ENCODE assay signal across 1 cellular context in the genomic region with DNA sequence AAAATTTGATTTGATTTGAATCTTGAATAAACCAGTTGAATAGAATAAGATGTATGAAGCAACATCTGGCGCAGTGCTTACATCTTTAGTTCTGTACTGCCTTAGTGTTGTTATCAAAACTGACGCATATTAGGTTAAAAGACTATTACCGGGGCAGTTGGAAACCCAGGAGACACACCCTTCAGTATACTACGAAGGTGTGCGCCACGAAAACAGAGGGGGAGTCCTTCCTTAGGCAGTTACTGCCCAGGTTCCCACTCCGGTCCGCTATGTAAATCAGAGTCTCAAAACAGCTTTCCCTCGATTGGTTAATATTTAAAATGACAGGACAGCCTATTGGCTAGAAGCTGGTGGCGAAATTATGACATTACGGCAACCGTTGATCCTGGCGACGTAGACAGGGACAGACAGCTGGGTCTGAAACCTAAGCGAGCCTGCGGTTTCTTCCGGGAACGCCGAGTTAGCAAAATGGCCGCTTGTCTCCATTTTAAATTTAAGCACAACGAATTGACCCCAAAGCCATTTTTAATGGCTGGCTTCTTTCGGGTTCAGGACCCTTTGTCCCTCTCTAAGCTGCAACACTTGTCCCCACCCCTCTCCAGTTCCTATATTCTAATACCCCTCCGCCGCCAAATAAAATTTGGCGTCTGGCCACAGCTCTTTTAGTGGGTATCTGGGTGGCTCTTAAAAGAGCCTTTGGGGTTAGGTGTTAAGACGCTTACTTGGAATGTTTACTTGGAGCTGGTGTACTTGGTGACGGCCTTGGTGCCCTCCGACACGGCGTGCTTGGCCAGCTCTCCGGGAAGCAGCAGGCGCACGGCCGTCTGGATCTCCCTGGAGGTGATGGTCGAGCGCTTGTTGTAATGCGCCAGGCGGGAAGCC.
TF ChIP-seq lines count a peak whose summit lies in the region.

No MANE protein-coding gene starts in this region.

TF ChIP-seq in HEK293, 187 proteins besides CTCF, POLR2A, EP300 and RAD21 (continued from another document and continues in another):
- no peak for TF ChIP-seq ZNF16 (tag by site-specific recombination; IDR thresholded peaks at IDR 0.05; ENCODE audit: low read depth)
- TF ChIP-seq ZNF610 (tag by site-specific recombination; IDR thresholded peaks at IDR 0.05; ENCODE audit: borderline replicate concordance), result no peak
- TF ChIP-seq SALL2 (tag by site-specific recombination; IDR thresholded peaks at IDR 0.05; ENCODE audit: borderline replicate concordance), result no peak
- TF ChIP-seq YY2 (tag by site-specific recombination; IDR thresholded peaks at IDR 0.05), result no peak
- peak; percentile 67; the same call in 1 of the 2 replicates for TF ChIP-seq ZBTB8A (tag by site-specific recombination; IDR thresholded peaks at IDR 0.05)
- no peak for TF ChIP-seq ZNF473 (tag by site-specific recombination; IDR thresholded peaks at IDR 0.05)
- no peak for TF ChIP-seq ZNF514 (tag by site-specific recombination; IDR thresholded peaks at IDR 0.05)
- no peak for TF ChIP-seq GLI4 (tag by site-specific recombination; IDR thresholded peaks at IDR 0.05)
- TF ChIP-seq ZNF112 (tag by site-specific recombination; IDR thresholded peaks at IDR 0.05), result no peak
- no peak for TF ChIP-seq ZNF416 (tag by site-specific recombination; IDR thresholded peaks at IDR 0.05)
- no peak for TF ChIP-seq ZNF157 (tag by site-specific recombination; IDR thresholded peaks at IDR 0.05)
- TF ChIP-seq KLF8 (tag by site-specific recombination; IDR thresholded peaks at IDR 0.05), result peak; percentile 88
- TF ChIP-seq ZFP37 (tag by site-specific recombination; IDR thresholded peaks at IDR 0.05), result 0 out of 2 replicates have a peak, but pooled peaks have one; percentile 22
- peak; percentile 38; the same call in 1 of the 2 replicates for TF ChIP-seq KLF7 (tag by site-specific recombination; IDR thresholded peaks at IDR 0.05; ENCODE audit: borderline replicate concordance)
- TF ChIP-seq, protein P1, sequence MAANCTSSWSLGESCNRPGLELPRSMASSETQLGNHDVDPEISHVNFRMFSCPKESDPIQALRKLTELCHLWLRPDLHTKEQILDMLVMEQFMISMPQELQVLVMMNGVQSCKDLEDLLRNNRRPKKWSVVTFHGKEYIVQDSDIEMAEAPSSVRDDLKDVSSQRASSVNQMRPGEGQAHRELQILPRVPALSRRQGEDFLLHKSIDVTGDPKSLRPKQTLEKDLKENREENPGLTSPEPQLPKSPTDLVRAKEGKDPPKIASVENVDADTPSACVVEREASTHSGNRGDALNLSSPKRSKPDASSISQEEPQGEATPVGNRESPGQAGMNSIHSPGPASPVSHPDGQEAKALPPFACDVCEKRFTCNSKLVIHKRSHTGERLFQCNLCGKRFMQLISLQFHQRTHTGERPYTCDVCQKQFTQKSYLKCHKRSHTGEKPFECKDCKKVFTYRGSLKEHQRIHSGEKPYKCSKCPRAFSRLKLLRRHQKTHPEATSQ (tag by site-specific recombination; IDR thresholded peaks at IDR 0.05), result no peak
- peak; percentile 95 for TF ChIP-seq IKZF3 (tag by site-specific recombination; IDR thresholded peaks at IDR 0.05)
- TF ChIP-seq, protein P2, sequence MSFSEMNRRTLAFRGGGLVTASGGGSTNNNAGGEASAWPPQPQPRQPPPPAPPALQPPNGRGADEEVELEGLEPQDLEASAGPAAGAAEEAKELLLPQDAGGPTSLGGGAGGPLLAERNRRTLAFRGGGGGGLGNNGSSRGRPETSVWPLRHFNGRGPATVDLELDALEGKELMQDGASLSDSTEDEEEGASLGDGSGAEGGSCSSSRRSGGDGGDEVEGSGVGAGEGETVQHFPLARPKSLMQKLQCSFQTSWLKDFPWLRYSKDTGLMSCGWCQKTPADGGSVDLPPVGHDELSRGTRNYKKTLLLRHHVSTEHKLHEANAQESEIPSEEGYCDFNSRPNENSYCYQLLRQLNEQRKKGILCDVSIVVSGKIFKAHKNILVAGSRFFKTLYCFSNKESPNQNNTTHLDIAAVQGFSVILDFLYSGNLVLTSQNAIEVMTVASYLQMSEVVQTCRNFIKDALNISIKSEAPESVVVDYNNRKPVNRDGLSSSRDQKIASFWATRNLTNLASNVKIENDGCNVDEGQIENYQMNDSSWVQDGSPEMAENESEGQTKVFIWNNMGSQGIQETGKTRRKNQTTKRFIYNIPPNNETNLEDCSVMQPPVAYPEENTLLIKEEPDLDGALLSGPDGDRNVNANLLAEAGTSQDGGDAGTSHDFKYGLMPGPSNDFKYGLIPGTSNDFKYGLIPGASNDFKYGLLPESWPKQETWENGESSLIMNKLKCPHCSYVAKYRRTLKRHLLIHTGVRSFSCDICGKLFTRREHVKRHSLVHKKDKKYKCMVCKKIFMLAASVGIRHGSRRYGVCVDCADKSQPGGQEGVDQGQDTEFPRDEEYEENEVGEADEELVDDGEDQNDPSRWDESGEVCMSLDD (tag by site-specific recombination; IDR thresholded peaks at IDR 0.05), result no peak
- TF ChIP-seq ZNF561 (tag by site-specific recombination; IDR thresholded peaks at IDR 0.05; ENCODE audit: borderline replicate concordance), result peak; percentile 86; the same call in 1 of the 2 replicates
- no peak for TF ChIP-seq ZNF423 (tag by site-specific recombination; IDR thresholded peaks at IDR 0.05)
- TF ChIP-seq ZNF121 (tag by site-specific recombination; IDR thresholded peaks at IDR 0.05), result 0 out of 2 replicates have a peak, but pooled peaks have one; percentile 19
- TF ChIP-seq ZNF585B (tag by site-specific recombination; IDR thresholded peaks at IDR 0.05), result no peak
- TF ChIP-seq ZNF24 (tag by site-specific recombination; IDR thresholded peaks at IDR 0.05), result peak; percentile 81
- TF ChIP-seq ZNF239 (tag by site-specific recombination; IDR thresholded peaks at IDR 0.05), result no peak
- TF ChIP-seq ZNF549 (tag by site-specific recombination; IDR thresholded peaks at IDR 0.05), result no peak
- TF ChIP-seq SP2 (tag by site-specific recombination; IDR thresholded peaks at IDR 0.05), result peak; percentile 80
- TF ChIP-seq ZNF571 (tag by site-specific recombination; IDR thresholded peaks at IDR 0.05), result no peak
- no peak for TF ChIP-seq ZFP3 (tag by site-specific recombination; IDR thresholded peaks at IDR 0.05; ENCODE audit: low read depth)
- TF ChIP-seq, protein P3, sequence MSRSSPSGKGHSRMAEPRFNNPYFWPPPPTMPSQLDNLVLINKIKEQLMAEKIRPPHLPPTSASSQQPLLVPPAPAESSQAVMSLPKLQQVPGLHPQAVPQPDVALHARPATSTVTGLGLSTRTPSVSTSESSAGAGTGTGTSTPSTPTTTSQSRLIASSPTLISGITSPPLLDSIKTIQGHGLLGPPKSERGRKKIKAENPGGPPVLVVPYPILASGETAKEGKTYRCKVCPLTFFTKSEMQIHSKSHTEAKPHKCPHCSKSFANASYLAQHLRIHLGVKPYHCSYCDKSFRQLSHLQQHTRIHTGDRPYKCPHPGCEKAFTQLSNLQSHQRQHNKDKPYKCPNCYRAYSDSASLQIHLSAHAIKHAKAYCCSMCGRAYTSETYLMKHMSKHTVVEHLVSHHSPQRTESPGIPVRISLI (tag by site-specific recombination; IDR thresholded peaks at IDR 0.05), result no peak
- no peak for TF ChIP-seq ZNF560 (tag by site-specific recombination; IDR thresholded peaks at IDR 0.05; ENCODE audit: borderline replicate concordance)
- no peak for TF ChIP-seq ZSCAN30 (tag by site-specific recombination; IDR thresholded peaks at IDR 0.05)
- TF ChIP-seq SP7 (tag by site-specific recombination; IDR thresholded peaks at IDR 0.05), result peak; percentile 84
- TF ChIP-seq KLF10 (tag by site-specific recombination; IDR thresholded peaks at IDR 0.05), result peak; percentile 92
- peak; percentile 32; the same call in 1 of the 2 replicates for TF ChIP-seq ZNF558 (tag by site-specific recombination; IDR thresholded peaks at IDR 0.05)
- TF ChIP-seq KLF16 (tag by site-specific recombination; IDR thresholded peaks at IDR 0.05), result no peak
- TF ChIP-seq ZNF174 (tag by site-specific recombination; IDR thresholded peaks at IDR 0.05), result no peak
- TF ChIP-seq, protein P4, sequence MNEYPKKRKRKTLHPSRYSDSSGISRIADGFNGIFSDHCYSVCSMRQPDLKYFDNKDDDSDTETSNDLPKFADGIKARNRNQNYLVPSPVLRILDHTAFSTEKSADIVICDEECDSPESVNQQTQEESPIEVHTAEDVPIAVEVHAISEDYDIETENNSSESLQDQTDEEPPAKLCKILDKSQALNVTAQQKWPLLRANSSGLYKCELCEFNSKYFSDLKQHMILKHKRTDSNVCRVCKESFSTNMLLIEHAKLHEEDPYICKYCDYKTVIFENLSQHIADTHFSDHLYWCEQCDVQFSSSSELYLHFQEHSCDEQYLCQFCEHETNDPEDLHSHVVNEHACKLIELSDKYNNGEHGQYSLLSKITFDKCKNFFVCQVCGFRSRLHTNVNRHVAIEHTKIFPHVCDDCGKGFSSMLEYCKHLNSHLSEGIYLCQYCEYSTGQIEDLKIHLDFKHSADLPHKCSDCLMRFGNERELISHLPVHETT (tag by site-specific recombination; IDR thresholded peaks at IDR 0.05), result peak; percentile 74; the same call in 1 of the 2 replicates
- TF ChIP-seq, protein P5, sequence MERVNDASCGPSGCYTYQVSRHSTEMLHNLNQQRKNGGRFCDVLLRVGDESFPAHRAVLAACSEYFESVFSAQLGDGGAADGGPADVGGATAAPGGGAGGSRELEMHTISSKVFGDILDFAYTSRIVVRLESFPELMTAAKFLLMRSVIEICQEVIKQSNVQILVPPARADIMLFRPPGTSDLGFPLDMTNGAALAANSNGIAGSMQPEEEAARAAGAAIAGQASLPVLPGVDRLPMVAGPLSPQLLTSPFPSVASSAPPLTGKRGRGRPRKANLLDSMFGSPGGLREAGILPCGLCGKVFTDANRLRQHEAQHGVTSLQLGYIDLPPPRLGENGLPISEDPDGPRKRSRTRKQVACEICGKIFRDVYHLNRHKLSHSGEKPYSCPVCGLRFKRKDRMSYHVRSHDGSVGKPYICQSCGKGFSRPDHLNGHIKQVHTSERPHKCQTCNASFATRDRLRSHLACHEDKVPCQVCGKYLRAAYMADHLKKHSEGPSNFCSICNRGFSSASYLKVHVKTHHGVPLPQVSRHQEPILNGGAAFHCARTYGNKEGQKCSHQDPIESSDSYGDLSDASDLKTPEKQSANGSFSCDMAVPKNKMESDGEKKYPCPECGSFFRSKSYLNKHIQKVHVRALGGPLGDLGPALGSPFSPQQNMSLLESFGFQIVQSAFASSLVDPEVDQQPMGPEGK (tag by site-specific recombination; IDR thresholded peaks at IDR 0.05), result peak; percentile 68
- TF ChIP-seq, protein P6, sequence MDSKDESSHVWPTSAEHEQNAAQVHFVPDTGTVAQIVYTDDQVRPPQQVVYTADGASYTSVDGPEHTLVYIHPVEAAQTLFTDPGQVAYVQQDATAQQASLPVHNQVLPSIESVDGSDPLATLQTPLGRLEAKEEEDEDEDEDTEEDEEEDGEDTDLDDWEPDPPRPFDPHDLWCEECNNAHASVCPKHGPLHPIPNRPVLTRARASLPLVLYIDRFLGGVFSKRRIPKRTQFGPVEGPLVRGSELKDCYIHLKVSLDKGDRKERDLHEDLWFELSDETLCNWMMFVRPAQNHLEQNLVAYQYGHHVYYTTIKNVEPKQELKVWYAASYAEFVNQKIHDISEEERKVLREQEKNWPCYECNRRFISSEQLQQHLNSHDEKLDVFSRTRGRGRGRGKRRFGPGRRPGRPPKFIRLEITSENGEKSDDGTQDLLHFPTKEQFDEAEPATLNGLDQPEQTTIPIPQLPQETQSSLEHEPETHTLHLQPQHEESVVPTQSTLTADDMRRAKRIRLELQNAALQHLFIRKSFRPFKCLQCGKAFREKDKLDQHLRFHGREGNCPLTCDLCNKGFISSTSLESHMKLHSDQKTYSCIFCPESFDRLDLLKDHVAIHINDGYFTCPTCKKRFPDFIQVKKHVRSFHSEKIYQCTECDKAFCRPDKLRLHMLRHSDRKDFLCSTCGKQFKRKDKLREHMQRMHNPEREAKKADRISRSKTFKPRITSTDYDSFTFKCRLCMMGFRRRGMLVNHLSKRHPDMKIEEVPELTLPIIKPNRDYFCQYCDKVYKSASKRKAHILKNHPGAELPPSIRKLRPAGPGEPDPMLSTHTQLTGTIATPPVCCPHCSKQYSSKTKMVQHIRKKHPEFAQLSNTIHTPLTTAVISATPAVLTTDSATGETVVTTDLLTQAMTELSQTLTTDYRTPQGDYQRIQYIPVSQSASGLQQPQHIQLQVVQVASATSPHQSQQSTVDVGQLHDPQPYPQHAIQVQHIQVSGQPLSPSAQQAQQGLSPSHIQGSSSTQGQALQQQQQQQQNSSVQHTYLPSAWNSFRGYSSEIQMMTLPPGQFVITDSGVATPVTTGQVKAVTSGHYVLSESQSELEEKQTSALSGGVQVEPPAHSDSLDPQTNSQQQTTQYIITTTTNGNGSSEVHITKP (tag by site-specific recombination; IDR thresholded peaks at IDR 0.05), result peak; percentile 81
- TF ChIP-seq SP3 (tag by site-specific recombination; IDR thresholded peaks at IDR 0.05), result peak; percentile 81
- TF ChIP-seq EGR2 (tag by site-specific recombination; IDR thresholded peaks at IDR 0.05; ENCODE audit: low read depth), result 0 out of 2 replicates have a peak, but pooled peaks have one; percentile 24
- TF ChIP-seq ZNF394 (tag by site-specific recombination; IDR thresholded peaks at IDR 0.05; ENCODE audit: borderline replicate concordance), result peak; percentile 52; the same call in 1 of the 2 replicates
- TF ChIP-seq ZNF354C (tag by site-specific recombination; IDR thresholded peaks at IDR 0.05; ENCODE audit: borderline replicate concordance, low read depth), result no peak
- TF ChIP-seq ZXDB (tag by site-specific recombination; IDR thresholded peaks at IDR 0.05), result peak; percentile 93
- TF ChIP-seq MZF1 (tag by site-specific recombination; IDR thresholded peaks at IDR 0.05; ENCODE audit: borderline replicate concordance), result no peak; the same call in 1 of the 2 replicates
- TF ChIP-seq WT1 (tag by site-specific recombination; IDR thresholded peaks at IDR 0.05), result peak; percentile 68
- no peak for TF ChIP-seq ZBTB1 (tag by site-specific recombination; IDR thresholded peaks at IDR 0.05)
- TF ChIP-seq ZNF544 (tag by site-specific recombination; IDR thresholded peaks at IDR 0.05), result no peak
- peak; percentile 89 for TF ChIP-seq YY1 (tag by site-specific recombination; IDR thresholded peaks at IDR 0.05)
- peak; percentile 93 for TF ChIP-seq ZEB2 (tag by site-specific recombination; IDR thresholded peaks at IDR 0.05)
- TF ChIP-seq ZNF830 (tag by site-specific recombination; IDR thresholded peaks at IDR 0.05; ENCODE audit: low read depth), result no peak
- TF ChIP-seq, protein P7, sequence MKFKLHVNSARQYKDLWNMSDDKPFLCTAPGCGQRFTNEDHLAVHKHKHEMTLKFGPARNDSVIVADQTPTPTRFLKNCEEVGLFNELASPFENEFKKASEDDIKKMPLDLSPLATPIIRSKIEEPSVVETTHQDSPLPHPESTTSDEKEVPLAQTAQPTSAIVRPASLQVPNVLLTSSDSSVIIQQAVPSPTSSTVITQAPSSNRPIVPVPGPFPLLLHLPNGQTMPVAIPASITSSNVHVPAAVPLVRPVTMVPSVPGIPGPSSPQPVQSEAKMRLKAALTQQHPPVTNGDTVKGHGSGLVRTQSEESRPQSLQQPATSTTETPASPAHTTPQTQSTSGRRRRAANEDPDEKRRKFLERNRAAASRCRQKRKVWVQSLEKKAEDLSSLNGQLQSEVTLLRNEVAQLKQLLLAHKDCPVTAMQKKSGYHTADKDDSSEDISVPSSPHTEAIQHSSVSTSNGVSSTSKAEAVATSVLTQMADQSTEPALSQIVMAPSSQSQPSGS (tag by site-specific recombination; IDR thresholded peaks at IDR 0.05; ENCODE audit: low read depth), result no peak; the same call in 1 of the 2 replicates
- peak; percentile 29; the same call in 1 of the 2 replicates for TF ChIP-seq ZNF623 (tag by site-specific recombination; IDR thresholded peaks at IDR 0.05)
- TF ChIP-seq ZNF23 (tag by site-specific recombination; IDR thresholded peaks at IDR 0.05; ENCODE audit: borderline replicate concordance), result no peak
